23 cellular contexts compared by ENCODE assay signal in the genomic region with DNA sequence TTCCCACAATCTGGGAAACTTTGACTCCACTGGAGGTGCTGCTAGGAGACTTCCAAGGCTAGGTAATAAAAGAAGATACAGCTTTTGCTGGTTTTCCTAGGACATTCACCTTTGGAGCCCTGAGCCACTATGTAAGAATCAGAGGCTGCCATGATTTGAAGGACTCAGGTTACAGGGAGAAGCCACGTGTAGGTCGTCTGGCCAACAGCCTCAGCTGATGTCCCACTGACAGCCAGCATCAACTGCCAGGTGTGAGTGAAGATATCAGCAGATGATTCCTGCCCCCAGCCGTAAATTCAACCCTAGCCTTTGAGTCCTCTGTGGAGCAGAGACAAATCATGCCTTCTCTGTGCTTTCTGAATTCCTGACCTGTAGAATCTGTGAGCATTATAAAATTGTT. TPM values are rescaled to one million over a fixed set of nuclear protein-coding genes. Genes with fewer than 3 reads are reported as not detected.
"Had no signal": no experiment of that assay in that cellular context is flagged by ENCODE, and none has a peak within 500 bp of the region (broad histone marks: within the 10 kb centered on the region; RNA-seq: fewer than 3 reads in every experiment).

No MANE protein-coding gene starts in this region.

- H3K9me3 ChIP-seq: SK-N-SH had no signal

- H3K27ac ChIP-seq: HL-60, RWPE1 had no signal

- ATAC-seq: Panc1, PC-3, T-cell had no signal

- DNase-seq: KBM-7; NCI-H1092 treated with DMSO at 0.1 percent for 48 hours; NCI-H1436; NCI-H1694 treated with DMSO at 0.1 percent for 48 hours; NCI-H2029; NCI-H2081 treated with DMSO at 0.1 percent for 48 hours; NCI-H2171; NCI-H226; NCI-H446; NCI-H510A; NCI-H524 treated with DMSO at 0.1 percent for 48 hours; NCI-H69; NK-92 treated with Interleukin-12 subunit alpha and Interleukin-12 subunit beta, amount 100 ng/mL, for 24 hours; PC-3; SHP77; SK-N-SH; SW 1271; T-cell had no signal

RNA-seq across cellular contexts. Expression of a gene that starts 27.0 kb away (rescaled TPM):
- total RNA-seq: OCI-LY7, PC-3, SK-MEL-5, T-cell had no signal
- polyA plus RNA-seq: SK-N-SH had no signal
